Comparison of ENCODE assay signal across 20 cellular contexts in genomic region chr20:43766395-43766794, GRCh38. TPM values are rescaled to one million over a fixed set of nuclear protein-coding genes. Genes with fewer than 3 reads are reported as not detected.
DNase-seq lines count a peak whose midpoint lies in the region; ATAC-seq and TF ChIP-seq lines count a peak whose summit lies in the region.
"Had no signal": no experiment of that assay in that cellular context is flagged by ENCODE, and none has a peak within 500 bp of the region (broad histone marks: within the 10 kb centered on the region; RNA-seq: fewer than 3 reads in every experiment).

No MANE protein-coding gene starts in this region.

- peaks cover 0 to 6% (median 0%) of the 10 kb centered on the region in 3 donors for H3K27me3 ChIP-seq in sigmoid colon

- intact Hi-C loops in sigmoid colon (cut with DNase I) = loop anchor here (5.0 to 10.0 kb wide), 3 partner anchors 251 to 548 kb away; partner anchors contain the start of gene FITM2

- peaks cover 28% of the 10 kb centered on the region for H3K4me1 Mint-ChIP-seq in HFFc6 (ENCODE audit: low read depth)
- H3K4me1 Mint-ChIP-seq: activated CD4-positive, alpha-beta memory T cell treated with anti-CD3 and anti-CD28 coated beads, Interleukin-2, amount 10 ng/mL, durations not matched to agents 7 days and 5 days; activated naive CD4-positive, alpha-beta T cell treated with anti-CD3 and anti-CD28 coated beads, Interleukin-2, amount 50 U/mL, for 24 hours had no signal

- H3K27me3 Mint-ChIP-seq in HFFc6 (ENCODE audit: insufficient read depth) = peaks cover 2% of the 10 kb centered on the region; the same call in 1 of the 2 replicates

- no peaks in the 10 kb centered on the region for H3K36me3 Mint-ChIP-seq in HFFc6 (ENCODE audit: low read depth)
- H3K36me3 Mint-ChIP-seq: activated naive CD4-positive, alpha-beta T cell treated with anti-CD3 and anti-CD28 coated beads, Interleukin-2, amount 50 U/mL, for 24 hours had no signal

- H3K4me1 ChIP-seq in sigmoid colon = peaks cover 0 to 24% (median 21%) of the 10 kb centered on the region in 4 donors

- H3K4me3 Mint-ChIP-seq in HFFc6 = no peak overlapping the region
- H3K4me3 Mint-ChIP-seq: activated CD4-positive, alpha-beta memory T cell treated with anti-CD3 and anti-CD28 coated beads, Interleukin-2, amount 10 ng/mL, durations not matched to agents 7 days and 5 days; activated naive CD4-positive, alpha-beta T cell treated with anti-CD3 and anti-CD28 coated beads, Interleukin-2, amount 50 U/mL, for 24 hours; activated T-cell treated with anti-CD3 and anti-CD28 coated beads, Interleukin-2, amount 50 U/mL, for 4 hours had no signal

- no peaks in the 10 kb centered on the region for H3K9me3 Mint-ChIP-seq in HFFc6
- H3K9me3 Mint-ChIP-seq: activated CD4-positive, alpha-beta memory T cell treated with anti-CD3 and anti-CD28 coated beads, Interleukin-2, amount 10 ng/mL, durations not matched to agents 7 days and 5 days; activated naive CD4-positive, alpha-beta T cell treated with anti-CD3 and anti-CD28 coated beads, Interleukin-2, amount 50 U/mL, for 24 hours; activated T-cell treated with anti-CD3 and anti-CD28 coated beads, Interleukin-2, amount 50 U/mL, for 4 hours had no signal

- H3K27ac Mint-ChIP-seq in HFFc6 = no peak overlapping the region
- H3K27ac Mint-ChIP-seq: activated CD4-positive, alpha-beta memory T cell treated with anti-CD3 and anti-CD28 coated beads, Interleukin-2, amount 10 ng/mL, durations not matched to agents 7 days and 5 days had no signal

- peak in 3 of 4 donors; percentile 15 to 22 (median 20) for TF ChIP-seq EP300 in sigmoid colon (IDR thresholded peaks at IDR 0.05)

- TF ChIP-seq CTCF in sigmoid colon (IDR thresholded peaks at IDR 0.05) (no peak), HFFc6 (IDR thresholded peaks at IDR 0.05) (no peak)

- H3K27ac ChIP-seq in cingulate gyrus (ENCODE audit: low read depth, low read length) (peak overlapping the region; percentile 35), sigmoid colon (peak overlapping the region in 3 of 4 donors; percentile 17 to 70 (median 50))
- H3K27ac ChIP-seq: hepatocyte, neutrophil had no signal

- TF ChIP-seq POLR2A in sigmoid colon (IDR thresholded peaks at IDR 0.05) = no peak

- no peak overlapping the region for H3K4me3 ChIP-seq in sigmoid colon
- H3K4me3 ChIP-seq: hepatocyte had no signal

- 64 to 65% methylated on average over 6 of the region's 6 CpGs for WGBS in sigmoid colon, 2 donors

- H3K36me3 ChIP-seq in sigmoid colon = no peaks in the 10 kb centered on the region
- H3K36me3 ChIP-seq: neutrophil had no signal

- no peak for ATAC-seq in HG02588 (IDR thresholded peaks at IDR 0.05; ENCODE audit: unreplicated experiment)
- ATAC-seq: activated T-cell treated with anti-CD3 and anti-CD28 coated beads, Interleukin-2, amount 50 U/mL, for 4 hours had no signal

- no peaks in the 10 kb centered on the region for H3K9me3 ChIP-seq in sigmoid colon
- H3K9me3 ChIP-seq: neutrophil had no signal

- DNase-seq in NCI-H1092 (lab: John Stamatoyannopoulos, UW) = peak; percentile 32
- peak; percentile 46 to 55 for DNase-seq in hippocampal formation (lab: John Stamatoyannopoulos, UW)
- peak; percentile 89 for DNase-seq in sigmoid colon
- DNase-seq in stimulated activated CD4-positive, alpha-beta T cell treated with anti-CD3 and anti-CD28 coated beads, Interleukin-1b, Interleukin-23, amount 100 ng/mL, for 48 hours = no peak
- no peak for DNase-seq in HFFc6
- DNase-seq in NCI-H1417 treated with DMSO at 0.1 percent for 48 hours (lab: John Stamatoyannopoulos, UW) = no peak
- DNase-seq: activated CD4-positive, alpha-beta memory T cell treated with anti-CD3 and anti-CD28 coated beads, Interleukin-2, amount 10 ng/mL, durations not matched to agents 7 days and 5 days; activated T-cell treated with anti-CD3 and anti-CD28 coated beads, Interleukin-2, amount 50 U/mL, for 4 hours; DND-41; effector memory CD4-positive, alpha-beta T cell; kidney; NCI-H2081; NCI-H524 treated with DMSO at 0.1 percent for 48 hours; T-helper 1 cell had no signal

RNA-seq across cellular contexts. Expression of gene GTSF1L, which starts 39.6 kb away (rescaled TPM):
- not detected for total RNA-seq in sigmoid colon
- under 1 TPM in 1 of 3 donors, not detected in 2; 0.17 TPM for polyA plus RNA-seq in sigmoid colon
- not detected for total RNA-seq in HFFc6 (2021; fragmentation: NEBNext Ultra II Directional; extraction: Animal tissue kit (Norgen Biotek cat#: 25700))
- total RNA-seq: activated CD4-positive, alpha-beta memory T cell treated with anti-CD3 and anti-CD28 coated beads, Interleukin-2, amount 10 ng/mL, durations not matched to agents 7 days and 5 days; activated T-cell treated with anti-CD3 and anti-CD28 coated beads, Interleukin-2, amount 50 U/mL, for 4 hours; bronchial epithelial cell; hepatocyte; kidney had no signal
- polyA plus RNA-seq: hepatocyte had no signal

Comparison
In these comparisons a context has a peak if more than half of its experiments do, and no peak if none do; other contexts are left out.
1. DNase-seq: peak in NCI-H1092 (single experiment), hippocampal formation (2 of 2) and sigmoid colon (single experiment); none in stimulated activated CD4-positive, alpha-beta T cell treated with anti-CD3 and anti-CD28 coated beads, Interleukin-1b, Interleukin-23, amount 100 ng/mL, for 48 hours (single experiment), HFFc6 (single experiment) and NCI-H1417 treated with DMSO at 0.1 percent for 48 hours (single experiment).